ENCODE assay signal across 16 cellular contexts in genomic region chr18:40048886-40049650, GRCh38.
A peak's percentile ranks its signal among the peaks of the same experiment; 100 is the strongest.
DNase-seq lines count a peak whose midpoint lies in the region; ATAC-seq, FAIRE-seq and TF ChIP-seq lines count a peak whose summit lies in the region.
"Had no signal": no experiment of that assay in that cellular context is flagged by ENCODE, and none has a peak within 500 bp of the region (broad histone marks: within the 10 kb centered on the region; RNA-seq: fewer than 3 reads in every experiment).

No MANE protein-coding gene starts in this region.

- intact Hi-C loops in A673 (cut with micrococcal nuclease; ENCODE audit: unreplicated experiment), result no loop called here
- intact Hi-C loops in activated CD4-positive, alpha-beta memory T cell treated with anti-CD3 and anti-CD28 coated beads for 36 hours (cut with micrococcal nuclease), result no loop called here

- H3K27me3 ChIP-seq in A673 (replicated peaks; ENCODE audit: insufficient read depth, low read depth, low read length, poor library complexity) (peaks cover 5% of the 10 kb centered on the region), GM23338 (ENCODE audit: insufficient read depth) (no peaks in the 10 kb centered on the region), SK-N-SH (ENCODE audit: insufficient read depth) (no peaks in the 10 kb centered on the region)

- WGBS in SK-N-SH (ENCODE audit: low lambda C conversion rate), result 17% methylated on average over 17 of the region's 17 CpGs

- no peak for ATAC-seq in GM23338
- ATAC-seq: GM12878 had no signal

- H3K9ac ChIP-seq in SK-N-SH, result no peak overlapping the region

- no peaks in the 10 kb centered on the region for H3K36me3 Mint-ChIP-seq in GM23338 (ENCODE audit: low read depth)
- no peaks in the 10 kb centered on the region for H3K36me3 Mint-ChIP-seq in activated CD4-positive, alpha-beta memory T cell treated with anti-CD3 and anti-CD28 coated beads for 36 hours

- H3K27ac ChIP-seq in A673 (ENCODE audit: low read depth, low read length, poor library complexity, severe bottlenecking) (no peak overlapping the region), GM23338 (ENCODE audit: low read depth) (no peak overlapping the region), SK-N-SH (ENCODE audit: low read depth in 2 of 2, low read length in 1 of 2) (peak overlapping the region in 1 of 2 experiments; percentile 67; a peak in 1 of 4 replicates)
- H3K27ac ChIP-seq: C4-2B, HL-60 had no signal

- H3K9me2 ChIP-seq in GM23338 (ENCODE audit: insufficient read depth) (no peaks in the 10 kb centered on the region), SK-N-SH (no peaks in the 10 kb centered on the region)

- TF ChIP-seq CTCF in A673 (conservative IDR thresholded peaks at IDR 0.05; ENCODE audit: low read depth, low read length) (no peak), GM23338 (conservative IDR thresholded peaks at IDR 0.05; ENCODE audit: low read depth in 2 of 2) (no peak), SK-N-SH (IDR thresholded peaks at IDR 0.05) (no peak)

- BruUV-seq in A673 (replicated peaks; lab: Mats Ljungman, UMichigan), result no TSS peak

- TF ChIP-seq EP300 in SK-N-SH (IDR thresholded peaks at IDR 0.05; ENCODE audit: borderline replicate concordance in 1 of 2, low read depth in 1 of 2, low read length in 1 of 2), result peak in 1 of 2 experiments; percentile 85; a peak in 2 of 4 replicates

- peak; percentile 4 for DNase-seq in A673 (ENCODE audit: low spot score)
- peak; percentile 13 for DNase-seq in GM23338 (ENCODE audit: low spot score)
- DNase-seq in SK-N-SH, result peak; percentile 55
- peak; percentile 26 for DNase-seq in left kidney (ENCODE audit: low read depth, low spot score)
- DNase-seq in RPMI8226, result no peak
- no peak for DNase-seq in AML-193 (lab: John Stamatoyannopoulos, UW)
- DNase-seq in activated CD4-positive, alpha-beta memory T cell treated with anti-CD3 and anti-CD28 coated beads for 36 hours, result no peak
- DNase-seq in frontal cortex (ENCODE audit: low spot score in 2 of 2), result no peak
- DNase-seq: ACHN; Caco-2; CD4-positive, alpha-beta T cell; DMS79 treated with DMSO at 0.1 percent for 48 hours had no signal

- no peaks in the 10 kb centered on the region for H3K79me2 ChIP-seq in GM23338 (replicated peaks; ENCODE audit: insufficient read depth)
- no peaks in the 10 kb centered on the region for H3K79me2 ChIP-seq in SK-N-SH (ENCODE audit: insufficient read depth)

- H3K4me1 Mint-ChIP-seq in GM23338, result peaks cover 7% of the 10 kb centered on the region
- H3K4me1 Mint-ChIP-seq in activated CD4-positive, alpha-beta memory T cell treated with anti-CD3 and anti-CD28 coated beads for 36 hours (ENCODE audit: low read depth), result no peaks in the 10 kb centered on the region

- H4K20me1 ChIP-seq in GM23338 (replicated peaks; ENCODE audit: insufficient read depth) (no peaks in the 10 kb centered on the region), SK-N-SH (ENCODE audit: insufficient read depth) (no peaks in the 10 kb centered on the region)

- H3K4me3 Mint-ChIP-seq in GM23338, result no peak overlapping the region
- no peak overlapping the region for H3K4me3 Mint-ChIP-seq in activated CD4-positive, alpha-beta memory T cell treated with anti-CD3 and anti-CD28 coated beads for 36 hours
- H3K4me3 Mint-ChIP-seq: CD4-positive, alpha-beta T cell had no signal

- H3K4me2 ChIP-seq in GM23338 (no peak overlapping the region), SK-N-SH (no peak overlapping the region)

- peaks cover 1% of the 10 kb centered on the region for H3K27me3 Mint-ChIP-seq in GM23338 (ENCODE audit: insufficient read depth, low read depth, poor library complexity)
- no peaks in the 10 kb centered on the region for H3K27me3 Mint-ChIP-seq in activated CD4-positive, alpha-beta memory T cell treated with anti-CD3 and anti-CD28 coated beads for 36 hours
- H3K27me3 Mint-ChIP-seq: CD4-positive, alpha-beta T cell had no signal

- no peaks in the 10 kb centered on the region for H3K9me3 Mint-ChIP-seq in GM23338
- H3K9me3 Mint-ChIP-seq in activated CD4-positive, alpha-beta memory T cell treated with anti-CD3 and anti-CD28 coated beads for 36 hours, result peaks cover 24% of the 10 kb centered on the region

- no peak overlapping the region for H2AFZ ChIP-seq in GM23338
- H2AFZ ChIP-seq in SK-N-SH (ENCODE audit: low read depth), result no peak overlapping the region

- peak overlapping the region; percentile 5; the same call in 1 of the 2 replicates for H3K27ac Mint-ChIP-seq in GM23338
- no peak overlapping the region for H3K27ac Mint-ChIP-seq in activated CD4-positive, alpha-beta memory T cell treated with anti-CD3 and anti-CD28 coated beads for 36 hours
- H3K27ac Mint-ChIP-seq: CD4-positive, alpha-beta T cell had no signal

- no peaks in the 10 kb centered on the region for H3K4me1 ChIP-seq in A673 (ENCODE audit: insufficient read depth, low read length, poor library complexity, severe bottlenecking)
- H3K4me1 ChIP-seq in GM23338 (ENCODE audit: insufficient read depth), result peaks cover 5% of the 10 kb centered on the region; the same call in 1 of the 2 replicates
- H3K4me1 ChIP-seq in SK-N-SH (ENCODE audit: control insufficient read depth in 1 of 2, insufficient read depth in 2 of 2, low read depth in 1 of 2, low read length in 1 of 2), result peaks cover 0 to 7% of the 10 kb centered on the region in 2 experiments; a peak in 2 of 4 replicates
- H3K4me1 ChIP-seq: Caco-2, HAP-1 had no signal

- H3K4me3 ChIP-seq in A673 (ENCODE audit: low read depth, low read length, poor library complexity, severe bottlenecking) (no peak overlapping the region), GM23338 (no peak overlapping the region), SK-N-SH (ENCODE audit: low read depth in 2 of 2, low read length in 1 of 2) (no peak overlapping the region)
- H3K4me3 ChIP-seq: GM12878, HAP-1 had no signal

- POLR2A ChIA-PET in A673 (lab: Charles Lee; ENCODE audit: low non-redundant PET), result no interaction called here
- POLR2A ChIA-PET in SK-N-SH (lab: Yijun Ruan, JAX), result no interaction called here
- POLR2A ChIA-PET in activated CD4-positive, alpha-beta memory T cell treated with anti-CD3 and anti-CD28 coated beads for 36 hours (lab: Charles Lee), result no interaction called here

- H3K9me3 ChIP-seq in A673 (ENCODE audit: low read depth, low read length, poor library complexity, severe bottlenecking) (no peaks in the 10 kb centered on the region), SK-N-SH (no peaks in the 10 kb centered on the region)
- H3K9me3 ChIP-seq: Caco-2, HAP-1 had no signal

- no peaks in the 10 kb centered on the region for H3K36me3 ChIP-seq in A673 (ENCODE audit: insufficient read depth, low read length, poor library complexity, severe bottlenecking)
- H3K36me3 ChIP-seq in GM23338 (ENCODE audit: insufficient read depth), result no peaks in the 10 kb centered on the region
- H3K36me3 ChIP-seq in SK-N-SH (replicated peaks in 1 of 2; ENCODE audit: control insufficient read depth in 1 of 2, insufficient read depth in 2 of 2, low read length in 1 of 2), result no peaks in the 10 kb centered on the region
- H3K36me3 ChIP-seq: HAP-1 had no signal

- no peak for FAIRE-seq in frontal cortex (lab: Jason Lieb, UNC)
- FAIRE-seq: GM12878 had no signal

- CTCF ChIA-PET in A673 (lab: Charles Lee), result no interaction called here
- CTCF ChIA-PET in SK-N-SH (lab: Yijun Ruan, JAX), result interaction anchor here (1.2 kb wide), 1 partner anchor 15 kb away, joined by 3 read pairs; no protein-coding TSS in a partner anchor
- CTCF ChIA-PET in activated CD4-positive, alpha-beta memory T cell treated with anti-CD3 and anti-CD28 coated beads for 36 hours (lab: Charles Lee), result no interaction called here

- H3F3A ChIP-seq in GM23338 (replicated peaks; ENCODE audit: low read depth), result no peaks in the 10 kb centered on the region
- no peaks in the 10 kb centered on the region for H3F3A ChIP-seq in SK-N-SH (replicated peaks; ENCODE audit: insufficient read depth)

- no peak for TF ChIP-seq RAD21 in SK-N-SH (IDR thresholded peaks at IDR 0.05; ENCODE audit: low read length)

TF ChIP-seq in GM23338, 12 proteins besides CTCF, POLR2A, EP300 and RAD21 (continues in another document):
- no peak for TF ChIP-seq STAT1 (IDR thresholded peaks at IDR 0.05; ENCODE audit: unreplicated experiment)
- TF ChIP-seq ZNF114 (CRISPR knock-in tag; IDR thresholded peaks at IDR 0.05), result no peak
- no peak for TF ChIP-seq JUNB (IDR thresholded peaks at IDR 0.05; ENCODE audit: unreplicated experiment)

TF ChIP-seq in SK-N-SH, 30 proteins besides CTCF, POLR2A, EP300 and RAD21:
- no peak for TF ChIP-seq GABPA (IDR thresholded peaks at IDR 0.05; ENCODE audit: low read depth)
- no peak for TF ChIP-seq CHD2 (IDR thresholded peaks at IDR 0.05; ENCODE audit: low read length, partially characterized antibody)
- no peak for TF ChIP-seq USF1 (IDR thresholded peaks at IDR 0.05; ENCODE audit: borderline replicate concordance, low read depth)
- peak; percentile 84 for TF ChIP-seq RCOR1 (IDR thresholded peaks at IDR 0.05; ENCODE audit: low read length)
- no peak for TF ChIP-seq MAX (IDR thresholded peaks at IDR 0.05; ENCODE audit: low read depth)
- TF ChIP-seq MEF2A (IDR thresholded peaks at IDR 0.05; ENCODE audit: borderline replicate concordance, low read depth), result no peak
- TF ChIP-seq TCF12 (IDR thresholded peaks at IDR 0.05), result peak; percentile 6; the same call in 1 of the 2 replicates
- TF ChIP-seq POLR2AphosphoS5 (IDR thresholded peaks at IDR 0.05; ENCODE audit: low read depth, low read length), result no peak
- peak; percentile 81 for TF ChIP-seq GATA2 (CRISPR knock-in tag; IDR thresholded peaks at IDR 0.05)
- no peak for TF ChIP-seq SMC3 (IDR thresholded peaks at IDR 0.05; ENCODE audit: low read depth, low read length)
- TF ChIP-seq FOXM1 (IDR thresholded peaks at IDR 0.05; ENCODE audit: low read depth), result no peak
TF ChIP-seq in SK-N-SH: peak in this region for 3.

Comparison
In these comparisons a context has a peak if more than half of its experiments do, and no peak if none do; other contexts are left out.
1. DNase-seq: peak in A673 (single experiment), GM23338 (single experiment), SK-N-SH (single experiment) and left kidney (single experiment); none in RPMI8226 (single experiment), AML-193 (0 of 2), activated CD4-positive, alpha-beta memory T cell treated with anti-CD3 and anti-CD28 coated beads for 36 hours (single experiment) and frontal cortex (0 of 2).